ENCODE assay signal across 11 cellular contexts in genomic region chr11:120215634-120216033, GRCh38. TPM values are rescaled to one million over a fixed set of nuclear protein-coding genes. Genes with fewer than 3 reads are reported as not detected.
DNase-seq lines count a peak whose midpoint lies in the region; TF ChIP-seq lines count a peak whose summit lies in the region.
"Had no signal": no experiment of that assay in that cellular context is flagged by ENCODE, and none has a peak within 500 bp of the region (broad histone marks: within the 10 kb centered on the region; RNA-seq: fewer than 3 reads in every experiment).

No MANE protein-coding gene starts in this region.

- H3K27ac Mint-ChIP-seq in osteocyte (ENCODE audit: unreplicated experiment): peak overlapping the region; percentile 16
- no peak overlapping the region for H3K27ac Mint-ChIP-seq in endodermal cell

- H3K4me3 Mint-ChIP-seq in osteocyte (ENCODE audit: unreplicated experiment) (no peak overlapping the region), endodermal cell (no peak overlapping the region)

- H3K4me1 Mint-ChIP-seq in osteocyte (ENCODE audit: unreplicated experiment) (peaks cover 33% of the 10 kb centered on the region), endodermal cell (peaks cover 34% of the 10 kb centered on the region)

- H3K27me3 ChIP-seq in adipocyte (replicated peaks; ENCODE audit: control insufficient read depth, insufficient read depth, low read length): no peaks in the 10 kb centered on the region
- H3K27me3 ChIP-seq in endodermal cell (ENCODE audit: control insufficient read depth, insufficient read depth, low read length, poor library complexity, severe bottlenecking): peaks cover 76% of the 10 kb centered on the region

- peak overlapping the region; percentile 28 for H3K9ac ChIP-seq in adipocyte (ENCODE audit: low read length)
- no peak overlapping the region for H3K9ac ChIP-seq in endodermal cell (ENCODE audit: extremely low read depth, low read length, poor library complexity, severe bottlenecking)

- TF ChIP-seq CTCF in AG10803 (conservative IDR thresholded peaks at IDR 0.05; ENCODE audit: low read length): no peak
- TF ChIP-seq CTCF in osteocyte (IDR thresholded peaks at IDR 0.05): no peak
- no peak for TF ChIP-seq CTCF in endodermal cell (conservative IDR thresholded peaks at IDR 0.05)

- 82 to 89% methylated on average over 3 to 5 of the region's 5 CpGs for WGBS in endodermal cell (ENCODE audit: insufficient coverage in 1 of 2, insufficient read length in 1 of 2), 2 experiments

- H3K4me3 ChIP-seq in AG10803 (ENCODE audit: low read length) (no peak overlapping the region), adipocyte (ENCODE audit: low read length) (peak overlapping the region; percentile 38), endodermal cell (ENCODE audit: low read length) (no peak overlapping the region)

- H3K36me3 ChIP-seq in adipocyte (ENCODE audit: control insufficient read depth, insufficient read depth, low read length, severe bottlenecking) (peaks cover 12% of the 10 kb centered on the region), endodermal cell (ENCODE audit: control insufficient read depth, insufficient read depth, low read length) (no peaks in the 10 kb centered on the region)

- no peaks in the 10 kb centered on the region for H3K27me3 Mint-ChIP-seq in osteocyte (ENCODE audit: unreplicated experiment)
- H3K27me3 Mint-ChIP-seq in endodermal cell (ENCODE audit: insufficient read depth): peaks cover 88% of the 10 kb centered on the region

- H3K9me3 Mint-ChIP-seq in osteocyte (ENCODE audit: unreplicated experiment): no peaks in the 10 kb centered on the region
- H3K9me3 Mint-ChIP-seq in endodermal cell: no peaks in the 10 kb centered on the region

- H3K36me3 Mint-ChIP-seq in osteocyte (ENCODE audit: unreplicated experiment) (no peaks in the 10 kb centered on the region), endodermal cell (ENCODE audit: low read depth) (no peaks in the 10 kb centered on the region)

- H3K27ac ChIP-seq in endodermal cell (ENCODE audit: low read depth, low read length): no peak overlapping the region

- peaks cover 79% of the 10 kb centered on the region for H3K4me1 ChIP-seq in adipocyte (ENCODE audit: control insufficient read depth, insufficient read depth, low read length)
- H3K4me1 ChIP-seq in endodermal cell (ENCODE audit: control insufficient read depth, insufficient read depth, low read length): no peaks in the 10 kb centered on the region

- DNase-seq in AG10803 (ENCODE audit: low read depth) (peak; percentile 24), adipocyte (ENCODE audit: low read depth) (peak; percentile 66), glomerular visceral epithelial cell (ENCODE audit: extremely low spot score) (peak; percentile 46), osteocyte (ENCODE audit: extremely low spot score, unreplicated experiment) (no peak), NCI-H2171 (lab: John Stamatoyannopoulos, UW) (no peak), inferior parietal cortex (ENCODE audit: extremely low spot score) (no peak), endodermal cell (no peak)
- no peak for DNase-seq in activated CD4-positive, CD25-positive, alpha-beta regulatory T cell treated with anti-CD3 and anti-CD28 coated beads, Interleukin-2, amount 50 U/mL, for 72 hours
- DNase-seq: activated CD4-positive, CD25-positive, alpha-beta regulatory T cell; NCI-H2227 treated with DMSO at 0.1 percent for 48 hours had no signal

- H3K9me3 ChIP-seq in adipocyte (ENCODE audit: control insufficient read depth, low read length) (no peaks in the 10 kb centered on the region), endodermal cell (ENCODE audit: control insufficient read depth, low read length) (no peaks in the 10 kb centered on the region)

RNA-seq across cellular contexts. Expression of gene OAF, which starts 4.8 kb away (rescaled TPM):
- 10.2 and 12.3 TPM in 2 replicates for total RNA-seq in osteocyte
- 1 to 10 TPM; 1.7 to 3.6 TPM for total RNA-seq in endodermal cell
- 15.1 TPM for polyA plus RNA-seq in endodermal cell (2013, experiment 1 of 2)
- 14.4 TPM for polyA plus RNA-seq in endodermal cell (2013, experiment 2 of 2)

RNA-seq across cellular contexts. Expression of gene POU2F3, which starts 24.3 kb away (rescaled TPM):
- total RNA-seq in osteocyte (not detected in 2 replicates), endodermal cell (under 1 TPM in 1 of 2 donors, not detected in 1; 0.46 TPM)
- polyA plus RNA-seq in endodermal cell (2013, experiment 1 of 2): 0.18 TPM
- 0.12 TPM for polyA plus RNA-seq in endodermal cell (2013, experiment 2 of 2)
- total RNA-seq: myocyte had no signal

Comparison
In these comparisons a context has a peak if more than half of its experiments do, and no peak if none do; other contexts are left out.
1. DNase-seq: peak in AG10803 (single experiment), adipocyte (single experiment) and glomerular visceral epithelial cell (single experiment); none in osteocyte (single experiment), NCI-H2171 (single experiment), inferior parietal cortex (single experiment), endodermal cell (single experiment) and activated CD4-positive, CD25-positive, alpha-beta regulatory T cell treated with anti-CD3 and anti-CD28 coated beads, Interleukin-2, amount 50 U/mL, for 72 hours (single experiment).